In the genomic region with DNA sequence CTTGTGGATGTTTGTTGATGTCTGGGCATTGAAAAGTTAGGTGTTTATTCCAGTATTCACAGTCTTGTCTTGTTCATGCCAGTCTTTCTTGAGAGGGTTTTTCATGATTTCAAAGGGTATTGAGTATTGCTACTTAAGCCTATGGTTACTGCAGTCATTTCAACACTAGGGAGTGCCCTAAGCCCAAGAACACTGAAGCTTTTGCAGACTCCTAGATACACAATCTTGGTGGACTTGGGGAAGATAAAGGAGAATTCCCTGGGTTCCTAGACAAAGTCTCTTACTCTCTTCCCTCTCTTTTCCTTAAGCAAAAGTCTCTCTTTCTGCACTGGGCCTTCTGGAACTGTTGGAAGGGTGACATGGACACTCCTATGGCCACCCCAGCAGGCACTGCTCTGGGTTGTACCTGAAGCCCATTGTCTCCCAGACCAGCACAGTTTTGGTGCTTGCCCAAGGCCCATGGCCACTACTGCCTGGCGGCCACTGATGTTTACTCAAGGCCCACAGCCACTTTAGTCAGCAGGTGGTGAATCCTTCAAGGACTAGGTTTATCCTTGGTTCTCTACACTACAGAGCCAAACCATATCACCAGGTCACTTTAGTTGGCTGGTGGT, we compare ENCODE assay signal across 9 cellular contexts. TPM values are rescaled to one million over a fixed set of nuclear protein-coding genes. Genes with fewer than 3 reads are reported as not detected.
DNase-seq lines count a peak whose midpoint lies in the region; TF ChIP-seq lines count a peak whose summit lies in the region.
"Had no signal": no experiment of that assay in that cellular context is flagged by ENCODE, and none has a peak within 500 bp of the region (broad histone marks: within the 10 kb centered on the region; RNA-seq: fewer than 3 reads in every experiment).

No MANE protein-coding gene starts in this region.

- H3K4me3 ChIP-seq in NT2/D1 (ENCODE audit: insufficient read length, low read depth) (no peak overlapping the region), fibroblast of the aortic adventitia (ENCODE audit: low read depth, low read length) (no peak overlapping the region)

- no peaks in the 10 kb centered on the region for H3K9me3 ChIP-seq in NT2/D1 (ENCODE audit: insufficient read depth, low read length)

- H3K36me3 ChIP-seq in NT2/D1 (ENCODE audit: insufficient read depth, insufficient read length, low read length) = no peaks in the 10 kb centered on the region

- H3K27me3 ChIP-seq in NT2/D1 (ENCODE audit: insufficient read depth, insufficient read length) = no peaks in the 10 kb centered on the region

- no peak overlapping the region for H3K9ac ChIP-seq in NT2/D1 (ENCODE audit: insufficient read length, low read depth)

- H3K4me1 ChIP-seq in NT2/D1 (ENCODE audit: insufficient read depth, insufficient read length) = no peaks in the 10 kb centered on the region

- DNase-seq in HCEC 1CT (peak; percentile 42), NT2/D1 (ENCODE audit: low read depth, low spot score) (peak; percentile 40), fibroblast of the aortic adventitia (ENCODE audit: low read depth) (peak; percentile 79), NCI-H2171 treated with DMSO at 0.1 percent for 48 hours (lab: John Stamatoyannopoulos, UW) (no peak), SW 1271 (lab: John Stamatoyannopoulos, UW) (no peak)
- DNase-seq in stimulated activated CD4-positive, alpha-beta T cell treated with anti-CD3 and anti-CD28 coated beads, Interleukin-4, amount 100 ng/mL, for 4 hours = no peak
- DNase-seq in stimulated activated naive CD4-positive, alpha-beta T cell (lab: John Stamatoyannopoulos, UW) = no peak

- TF ChIP-seq CTCF in GM12873 (IDR thresholded peaks at IDR 0.05; ENCODE audit: insufficient read depth, low read depth, low read length, missing control alignments) = peak; percentile 72
- TF ChIP-seq CTCF in fibroblast of the aortic adventitia (IDR thresholded peaks at IDR 0.05; ENCODE audit: insufficient read depth, low read length) = peak; percentile 76

RNA-seq across cellular contexts. Expression of a gene that starts 24.9 kb away (rescaled TPM):
- 18.3 and 57.5 TPM in 2 replicates for total RNA-seq in fibroblast of the aortic adventitia (ENCODE audit: low replicate concordance)

RNA-seq across cellular contexts. Expression of a gene that starts 55.3 kb away (rescaled TPM):
- 22.6 and 39.4 TPM in 2 replicates for total RNA-seq in fibroblast of the aortic adventitia (ENCODE audit: low replicate concordance)
- total RNA-seq: neural crest cell had no signal

Comparison
In these comparisons a context has a peak if more than half of its experiments do, and no peak if none do; other contexts are left out.
1. DNase-seq: peak in HCEC 1CT (single experiment), NT2/D1 (single experiment) and fibroblast of the aortic adventitia (single experiment); none in NCI-H2171 treated with DMSO at 0.1 percent for 48 hours (single experiment), stimulated activated CD4-positive, alpha-beta T cell treated with anti-CD3 and anti-CD28 coated beads, Interleukin-4, amount 100 ng/mL, for 4 hours (0 of 2), SW 1271 (0 of 2) and stimulated activated naive CD4-positive, alpha-beta T cell (0 of 6).